Comparison of ENCODE assay signal across 7 cellular contexts in the genomic region with DNA sequence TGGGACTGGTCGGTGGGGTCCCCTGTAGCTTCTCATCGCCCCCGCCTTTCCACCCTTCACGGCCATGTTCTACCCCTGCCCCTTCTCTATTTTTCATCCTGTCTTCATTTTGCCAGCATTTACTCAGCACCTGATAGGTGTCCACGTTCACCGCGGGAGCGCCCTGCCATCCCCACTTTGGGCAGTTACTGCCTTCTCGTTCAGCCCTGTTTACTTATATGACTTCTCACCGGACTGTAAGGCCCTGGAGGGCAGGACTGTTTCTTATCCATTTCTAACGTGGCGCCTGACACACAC. TPM values are rescaled to one million over a fixed set of nuclear protein-coding genes. Genes with fewer than 3 reads are reported as not detected.
DNase-seq lines count a peak whose midpoint lies in the region; ATAC-seq, FAIRE-seq and TF ChIP-seq lines count a peak whose summit lies in the region.

No MANE protein-coding gene starts in this region.

- no peak for FAIRE-seq in small intestine (lab: Jason Lieb, UNC)

- TF ChIP-seq CTCF in HEK293 (tag by site-specific recombination; IDR thresholded peaks at IDR 0.05) (no peak), WI38 (IDR thresholded peaks at IDR 0.05; ENCODE audit: low read depth, low read length) (no peak)

- H3K4me1 ChIP-seq in HEK293 (ENCODE audit: control insufficient read depth, insufficient read depth, low read length): 0 out of 2 replicates have a peak, but pooled peaks cover 4% of the 10 kb centered on the region
- peaks cover 10% of the 10 kb centered on the region for H3K4me1 ChIP-seq in right cardiac atrium (ENCODE audit: control insufficient read depth, insufficient read depth, low read length)
- peaks cover 3% of the 10 kb centered on the region in 2 donors for H3K4me1 ChIP-seq in small intestine (ENCODE audit: control insufficient read depth in 2 of 2, insufficient read depth in 1 of 2, low read depth in 1 of 2, low read length in 1 of 2)

- H3K4me3 ChIP-seq in HEK293 (ENCODE audit: low read depth, low read length) (peak overlapping the region; percentile 97), WI38 (ENCODE audit: low read depth, low read length) (peak overlapping the region; percentile 97), right cardiac atrium (ENCODE audit: low read length) (peak overlapping the region; percentile 78), small intestine (ENCODE audit: low read depth in 1 of 2, low read length in 2 of 2) (peak overlapping the region; percentile 82 to 93)

- H3K36me3 ChIP-seq in HEK293 (ENCODE audit: control insufficient read depth in 2 of 2, insufficient read depth in 1 of 2, low read length in 2 of 2) (peaks cover 9 to 42% of the 10 kb centered on the region in 2 experiments; a peak in 2 of 3 replicates), small intestine (ENCODE audit: control insufficient read depth in 2 of 2, insufficient read depth in 2 of 2, low read length in 2 of 2) (peaks cover 0 to 2% of the 10 kb centered on the region in 2 donors)

- under 1% methylated on average over 12 of the region's 12 CpGs for WGBS in right cardiac atrium
- 0 to 1% (median 1%) methylated on average over 10 to 12 of the region's 12 CpGs for WGBS in small intestine, 3 donors

- CTCF ChIA-PET in HEK293 (lab: Yijun Ruan, JAX): interaction anchor here (1.0 to 1.3 kb wide), 2 partner anchors 21 to 71 kb away, joined by 3 to 4 read pairs; no protein-coding TSS in a partner anchor

- POLR2A ChIA-PET in HEK293 (lab: Yijun Ruan, JAX): interaction anchor here (1.0 to 4.3 kb wide), 5 partner anchors 13 to 177 kb away, joined by 3 to 57 read pairs (median 5); a partner anchor contains a TSS

- intact Hi-C loops in right cardiac atrium (cut with DNase I): no loop called here

- H3K9me3 ChIP-seq in HEK293 (ENCODE audit: control insufficient read depth, insufficient read depth, low read depth, low read length) (no peaks in the 10 kb centered on the region), right cardiac atrium (ENCODE audit: control insufficient read depth, low read length) (no peaks in the 10 kb centered on the region), small intestine (ENCODE audit: control insufficient read depth, low read depth) (no peaks in the 10 kb centered on the region)

- ATAC-seq in right cardiac atrium (no peak), GM18909 (IDR thresholded peaks at IDR 0.05; ENCODE audit: poor library complexity, unreplicated experiment) (no peak)

- no peaks in the 10 kb centered on the region for H3K27me3 ChIP-seq in right cardiac atrium (ENCODE audit: control insufficient read depth, insufficient read depth)
- no peaks in the 10 kb centered on the region for H3K27me3 ChIP-seq in small intestine (ENCODE audit: control insufficient read depth in 2 of 2, insufficient read depth in 2 of 2, low read length in 2 of 2)

- DNase-seq in right cardiac atrium (no peak), small intestine (no peak), retina (no peak), DMS153 (lab: John Stamatoyannopoulos, UW) (no peak)

- H3K27ac ChIP-seq in HEK293 (ENCODE audit: extremely low read depth, low read depth, low read length): peak overlapping the region; percentile 67
- peak overlapping the region; percentile 73 for H3K27ac ChIP-seq in right cardiac atrium (ENCODE audit: low read length)
- H3K27ac ChIP-seq in small intestine (ENCODE audit: low read depth in 1 of 2, low read length in 1 of 2): peak overlapping the region; percentile 94 to 95

TF ChIP-seq in HEK293, 187 proteins besides CTCF, POLR2A, EP300 and RAD21:
- TF ChIP-seq ZNF239 (tag by site-specific recombination; IDR thresholded peaks at IDR 0.05) (0 out of 2 replicates have a peak, but pooled peaks have one; percentile 6), ZNF335 (tag by site-specific recombination; conservative IDR thresholded peaks at IDR 0.05) (peak; percentile 75), ZSCAN16 (tag by site-specific recombination; IDR thresholded peaks at IDR 0.05) (0 out of 2 replicates have a peak, but pooled peaks have one; percentile 3), ZNF202 (tag by site-specific recombination; IDR thresholded peaks at IDR 0.05; ENCODE audit: borderline replicate concordance) (no peak), ZBTB21 (tag by site-specific recombination; IDR thresholded peaks at IDR 0.05) (no peak)
- TF ChIP-seq, protein P1, sequence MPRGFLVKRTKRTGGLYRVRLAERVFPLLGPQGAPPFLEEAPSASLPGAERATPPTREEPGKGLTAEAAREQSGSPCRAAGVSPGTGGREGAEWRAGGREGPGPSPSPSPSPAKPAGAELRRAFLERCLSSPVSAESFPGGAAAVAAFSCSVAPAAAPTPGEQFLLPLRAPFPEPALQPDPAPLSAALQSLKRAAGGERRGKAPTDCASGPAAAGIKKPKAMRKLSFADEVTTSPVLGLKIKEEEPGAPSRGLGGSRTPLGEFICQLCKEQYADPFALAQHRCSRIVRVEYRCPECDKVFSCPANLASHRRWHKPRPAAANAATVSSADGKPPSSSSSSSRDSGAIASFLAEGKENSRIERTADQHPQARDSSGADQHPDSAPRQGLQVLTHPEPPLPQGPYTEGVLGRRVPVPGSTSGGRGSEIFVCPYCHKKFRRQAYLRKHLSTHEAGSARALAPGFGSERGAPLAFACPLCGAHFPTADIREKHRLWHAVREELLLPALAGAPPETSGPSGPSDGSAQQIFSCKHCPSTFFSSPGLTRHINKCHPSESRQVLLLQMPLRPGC (tag by site-specific recombination; IDR thresholded peaks at IDR 0.05): 0 out of 2 replicates have a peak, but pooled peaks have one; percentile 7

RNA-seq across cellular contexts. Expression of a gene that starts 0.4 kb away (rescaled TPM):
- 100 to 1,000 TPM; 386 to 449 (median 419) TPM for total RNA-seq in right cardiac atrium
- polyA plus RNA-seq in right cardiac atrium (237 TPM), small intestine (10 to 100 TPM; 60.3 to 87.0 (median 85.9) TPM)

RNA-seq across cellular contexts. Expression of a gene that starts 38.7 kb away (rescaled TPM):
- total RNA-seq in right cardiac atrium: 10 to 100 TPM in 3 of 4 donors, 1 to 10 TPM in 1; 8.5 to 16.4 (median 12.5) TPM
- polyA plus RNA-seq in right cardiac atrium (12.5 TPM), small intestine (10 to 100 TPM; 25.4 to 65.7 (median 52.8) TPM)

RNA-seq across cellular contexts. Expression of a gene that starts 46.1 kb away (rescaled TPM):
- total RNA-seq in right cardiac atrium: 10 to 100 TPM; 49.5 to 77.8 (median 63.1) TPM
- 51.0 TPM for polyA plus RNA-seq in right cardiac atrium
- 10 to 100 TPM; 26.7 to 43.2 (median 43.1) TPM for polyA plus RNA-seq in small intestine

RNA-seq across cellular contexts. Expression of a gene that starts 54.4 kb away (rescaled TPM):
- total RNA-seq in right cardiac atrium: 10 to 100 TPM; 34.6 to 38.1 (median 36.3) TPM
- polyA plus RNA-seq in right cardiac atrium (37.3 TPM), small intestine (10 to 100 TPM; 76.5 to 78.0 (median 76.7) TPM)
